8 cellular contexts compared by ENCODE assay signal in the genomic region with DNA sequence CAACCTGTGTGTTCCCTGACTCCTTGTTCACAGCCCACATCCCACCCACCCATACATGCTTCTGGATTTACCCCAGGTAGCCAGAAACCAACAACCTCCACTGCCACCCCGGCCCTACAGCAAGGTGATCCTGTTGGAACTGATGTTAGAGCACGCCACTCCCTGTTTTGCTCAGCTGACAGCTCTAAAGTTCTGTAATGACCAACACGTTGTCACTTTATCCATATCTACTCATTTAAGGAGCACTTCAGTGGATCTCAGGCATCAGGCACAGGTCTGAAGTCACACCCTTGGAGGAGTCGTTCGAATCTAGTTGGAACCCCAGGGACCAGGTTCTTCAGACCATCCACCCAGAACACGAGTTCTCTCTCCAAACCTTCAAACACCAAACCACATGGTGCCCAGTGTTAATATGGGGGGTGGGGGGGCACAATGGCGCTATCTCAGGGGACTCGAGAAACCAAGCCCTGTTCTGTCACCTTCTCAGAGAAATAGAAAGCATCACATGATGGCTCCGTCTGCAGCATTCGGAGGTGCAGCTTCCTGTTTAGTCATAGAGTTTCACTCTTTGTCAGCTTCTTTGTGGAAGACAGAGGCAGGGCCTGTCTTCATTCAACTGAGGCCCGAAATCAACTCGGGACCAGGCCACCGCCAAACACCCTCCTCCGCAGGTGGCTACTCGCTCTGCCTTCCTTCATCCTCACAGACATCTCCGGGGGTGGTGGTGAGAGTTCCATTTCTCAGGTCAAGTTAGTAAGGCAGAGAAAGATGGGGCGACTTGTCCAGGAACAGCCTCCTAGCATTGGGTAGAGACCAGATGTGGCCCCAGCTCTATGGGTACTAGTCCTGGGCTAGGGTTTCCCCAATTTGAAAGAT.
A peak's percentile ranks its signal among the peaks of the same experiment; 100 is the strongest.
DNase-seq lines count a peak whose midpoint lies in the region; ATAC-seq and TF ChIP-seq lines count a peak whose summit lies in the region.

No MANE protein-coding gene starts in this region.

- peaks cover 0 to 40% (median 11%) of the 10 kb centered on the region in 4 donors for H3K4me1 ChIP-seq in tibial nerve

- WGBS in tibial nerve, 2 donors = 89 to 92% methylated on average over 17 of the region's 17 CpGs

- H3K9me3 Mint-ChIP-seq in stimulated activated naive B cell treated with anti-CD40 and anti-IgM and Interleukin-4, amounts not matched to agents 10 μg/mL and 1 μg/mL and 100 μg/mL, for 72 hours = peaks cover 0 to 5% of the 10 kb centered on the region in 2 donors

- peak overlapping the region in 1 of 4 donors; percentile 78 for H3K27ac ChIP-seq in tibial nerve

- H3K27me3 ChIP-seq in tibial nerve = no peaks in the 10 kb centered on the region

- no peak for TF ChIP-seq CTCF in epithelial cell of esophagus (IDR thresholded peaks at IDR 0.05; ENCODE audit: insufficient read depth, low read depth, low read length, missing control alignments)
- no peak for TF ChIP-seq CTCF in tibial nerve (IDR thresholded peaks at IDR 0.05)

- no peak for TF ChIP-seq EP300 in tibial nerve (IDR thresholded peaks at IDR 0.05)

- H3K4me3 Mint-ChIP-seq in stimulated activated naive B cell treated with anti-CD40 and anti-IgM and Interleukin-4, amounts not matched to agents 10 μg/mL and 1 μg/mL and 100 μg/mL, for 72 hours = peak overlapping the region; percentile 72 to 77

- ATAC-seq in GM18907 (IDR thresholded peaks at IDR 0.05; ENCODE audit: unreplicated experiment) = peak; percentile 67
- peak; percentile 66 for ATAC-seq in HG03039 (IDR thresholded peaks at IDR 0.05; ENCODE audit: unreplicated experiment)
- ATAC-seq in stimulated activated naive B cell treated with anti-CD40 and anti-IgM and Interleukin-4, amounts not matched to agents 10 μg/mL and 1 μg/mL and 100 μg/mL, for 72 hours (replicated peaks) = peak; percentile 87

- no peaks in the 10 kb centered on the region for H3K36me3 ChIP-seq in tibial nerve

- H3K27ac Mint-ChIP-seq in stimulated activated naive B cell treated with anti-CD40 and anti-IgM and Interleukin-4, amounts not matched to agents 10 μg/mL and 1 μg/mL and 100 μg/mL, for 72 hours = peak overlapping the region; percentile 99

- H3K9me3 ChIP-seq in tibial nerve = no peaks in the 10 kb centered on the region

- H3K36me3 Mint-ChIP-seq in stimulated activated naive B cell treated with anti-CD40 and anti-IgM and Interleukin-4, amounts not matched to agents 10 μg/mL and 1 μg/mL and 100 μg/mL, for 72 hours = peaks cover 54 to 72% of the 10 kb centered on the region in 2 donors

- H3K4me1 Mint-ChIP-seq in stimulated activated naive B cell treated with anti-CD40 and anti-IgM and Interleukin-4, amounts not matched to agents 10 μg/mL and 1 μg/mL and 100 μg/mL, for 72 hours = peaks cover 60 to 73% of the 10 kb centered on the region in 2 donors

- no peak for TF ChIP-seq POLR2A in tibial nerve (IDR thresholded peaks at IDR 0.05)

- no peak overlapping the region for H3K4me3 ChIP-seq in epithelial cell of esophagus (ENCODE audit: low read length)
- H3K4me3 ChIP-seq in tibial nerve = no peak overlapping the region

- DNase-seq in activated CD4-positive, CD25-positive, alpha-beta regulatory T cell treated with anti-CD3 and anti-CD28 coated beads, Interleukin-2, amount 50 U/mL, for 16 hours (ENCODE audit: low read depth, low spot score) = peak; percentile 59
- DNase-seq in epithelial cell of esophagus (ENCODE audit: low read depth) (peak; percentile 40), HT-29 (ENCODE audit: low spot score) (no peak), SW 1271 (lab: John Stamatoyannopoulos, UW) (no peak), tibial nerve (ENCODE audit: low spot score in 2 of 2) (no peak)
- peak; percentile 78 for DNase-seq in stimulated activated naive B cell treated with anti-CD40 and anti-IgM and Interleukin-4, amounts not matched to agents 10 μg/mL and 1 μg/mL and 100 μg/mL, for 72 hours

- H3K27me3 Mint-ChIP-seq in stimulated activated naive B cell treated with anti-CD40 and anti-IgM and Interleukin-4, amounts not matched to agents 10 μg/mL and 1 μg/mL and 100 μg/mL, for 72 hours = no peaks in the 10 kb centered on the region

Comparison
In these comparisons a context has a peak if more than half of its experiments do, and no peak if none do; other contexts are left out.
1. DNase-seq: peak in activated CD4-positive, CD25-positive, alpha-beta regulatory T cell treated with anti-CD3 and anti-CD28 coated beads, Interleukin-2, amount 50 U/mL, for 16 hours (single experiment), epithelial cell of esophagus (single experiment) and stimulated activated naive B cell treated with anti-CD40 and anti-IgM and Interleukin-4, amounts not matched to agents 10 μg/mL and 1 μg/mL and 100 μg/mL, for 72 hours (single experiment); none in HT-29 (single experiment), SW 1271 (0 of 2) and tibial nerve (0 of 2).
2. Peak in every context shown above with its lines, with median percentiles within 50 percentile points of each other: ATAC-seq.